ENCODE assay signal across 8 cellular contexts in genomic region chr6:161273752-161274487, GRCh38. TPM values are rescaled to one million over a fixed set of nuclear protein-coding genes. Genes with fewer than 3 reads are reported as not detected.
A peak's percentile ranks its signal among the peaks of the same experiment; 100 is the strongest.
DNase-seq lines count a peak whose midpoint lies in the region; ATAC-seq and TF ChIP-seq lines count a peak whose summit lies in the region.

AGPAT4 (minus strand) TSS chr6:161274061; CDS start chr6:161232213, 41,848 bp downstream.

- H3K9me2 ChIP-seq in hepatocyte (replicated peaks; ENCODE audit: insufficient read depth): no peaks in the 10 kb centered on the region

- peak within 1 kb of the TSS; percentile 73 for H3K27ac ChIP-seq in hepatocyte

- H4K20me1 ChIP-seq in hepatocyte (ENCODE audit: insufficient read depth, poor library complexity, severe bottlenecking): no peaks in the 10 kb centered on the region

- H2AFZ ChIP-seq in hepatocyte: peak within 1 kb of the TSS; percentile 84

- DNase-seq in NCI-H1694 (lab: John Stamatoyannopoulos, UW): peak; percentile 74
- peak in 4 of 5 experiments; percentile 22 to 96 (median 68) for DNase-seq in T-helper 2 cell
- peak; percentile 97 for DNase-seq in astrocyte of the cerebellum (ENCODE audit: low read depth)
- peak; percentile 93 for DNase-seq in hepatocyte (ENCODE audit: low spot score)
- DNase-seq in renal cortical epithelial cell (ENCODE audit: low read depth): peak; percentile 99
- DNase-seq in NCI-H187 (lab: John Stamatoyannopoulos, UW): no peak

- in situ Hi-C loops in astrocyte of the cerebellum (cut with HindIII; ENCODE audit: low sequenced_read_pairs): loop anchor here (5.0 kb wide), 1 partner anchor 227 kb away; no protein-coding TSS in a partner anchor

- H3K27me3 ChIP-seq in hepatocyte: no peaks in the 10 kb centered on the region

- ATAC-seq in GM18502 (IDR thresholded peaks at IDR 0.05; ENCODE audit: poor library complexity, unreplicated experiment) (peak; percentile 98), HG02870 (IDR thresholded peaks at IDR 0.05; ENCODE audit: unreplicated experiment) (peak; percentile 99)

- H3K9me3 ChIP-seq in hepatocyte (ENCODE audit: low read depth): no peaks in the 10 kb centered on the region

- peak within 1 kb of the TSS; percentile 72 for H3K4me3 ChIP-seq in astrocyte of the cerebellum (ENCODE audit: low read depth, low read length)
- peak within 1 kb of the TSS; percentile 43 for H3K4me3 ChIP-seq in hepatocyte

- peak within 1 kb of the TSS; percentile 78 for H3K4me2 ChIP-seq in hepatocyte

- H3K4me1 ChIP-seq in hepatocyte (ENCODE audit: insufficient read depth): peaks cover 14% of the 10 kb centered on the region

- no peaks in the 10 kb centered on the region for H3K36me3 ChIP-seq in hepatocyte (replicated peaks; ENCODE audit: insufficient read depth, low read depth)

- peaks cover 31% of the 10 kb centered on the region for H3K79me2 ChIP-seq in hepatocyte

- TF ChIP-seq CTCF in astrocyte of the cerebellum (IDR thresholded peaks at IDR 0.05; ENCODE audit: low read depth, low read length, missing control alignments): no peak
- TF ChIP-seq CTCF in hepatocyte (IDR thresholded peaks at IDR 0.05; ENCODE audit: poor library complexity): no peak

- WGBS in hepatocyte (ENCODE audit: low lambda C conversion rate, missing lambda C conversion rate): 2% methylated on average over 16 of the region's 21 CpGs

RNA-seq across cellular contexts. Expression of gene AGPAT4, which starts in this region (rescaled TPM):
- total RNA-seq in hepatocyte (7.7 and 10.6 TPM in 2 replicates), renal cortical epithelial cell (13.5 and 19.0 TPM in 2 replicates)
- polyA plus RNA-seq in hepatocyte: 11.8 and 14.5 TPM in 2 replicates

Comparison
In these comparisons a context has a peak if more than half of its experiments do, and no peak if none do; other contexts are left out.
1. DNase-seq: peak in NCI-H1694 (single experiment), T-helper 2 cell (4 of 5), astrocyte of the cerebellum (single experiment), hepatocyte (single experiment) and renal cortical epithelial cell (single experiment); none in NCI-H187 (0 of 2).